ENCODE assay signal across 8 cellular contexts in the genomic region with DNA sequence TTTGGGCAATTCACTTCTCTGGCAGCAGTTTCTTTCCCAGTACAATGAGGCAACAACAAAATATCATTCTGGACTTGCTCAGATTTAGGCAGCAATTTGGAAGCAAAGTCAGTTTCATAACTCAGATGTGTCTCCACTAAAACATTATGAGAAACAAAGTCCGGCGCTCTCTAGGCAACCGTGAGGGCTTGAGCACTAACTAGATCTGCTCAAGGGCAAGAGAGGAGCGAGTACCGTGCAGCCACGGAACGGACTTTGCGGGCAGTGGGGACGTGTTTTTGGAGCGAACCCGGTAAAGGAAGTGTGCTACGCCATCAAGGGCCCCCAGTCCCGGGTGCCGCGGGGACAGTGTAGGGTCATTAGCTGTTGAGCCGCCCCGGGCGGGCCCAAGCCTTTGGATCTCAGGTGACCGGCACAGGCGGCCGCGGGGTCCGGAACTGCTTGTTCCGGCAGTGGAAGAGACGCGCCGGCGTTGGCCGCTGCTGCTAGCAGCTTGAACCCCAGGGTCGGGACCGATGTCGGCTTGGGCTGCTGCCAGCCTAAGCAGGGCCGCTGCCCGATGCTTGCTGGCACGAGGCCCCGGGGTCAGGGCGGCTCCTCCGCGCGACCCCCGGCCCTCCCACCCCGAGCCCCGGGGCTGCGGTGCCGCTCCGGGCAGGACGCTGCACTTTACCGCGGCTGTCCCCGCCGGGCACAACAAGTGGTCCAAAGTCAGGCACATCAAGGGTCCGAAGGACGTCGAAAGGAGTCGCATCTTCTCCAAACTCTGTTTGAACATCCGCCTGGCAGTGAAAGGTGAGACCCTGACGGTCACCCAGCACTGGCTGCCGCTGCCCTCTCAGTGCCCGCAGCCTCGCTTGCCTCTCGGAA. TPM values are rescaled to one million over a fixed set of nuclear protein-coding genes. Genes with fewer than 3 reads are reported as not detected.
DNase-seq lines count a peak whose midpoint lies in the region; ATAC-seq and TF ChIP-seq lines count a peak whose summit lies in the region.

TACO1 (plus strand) TSS at position 327 of the 870 bp plus-strand sequence; CDS start at position 516, 189 bp downstream.

- ATAC-seq in GM21423 (IDR thresholded peaks at IDR 0.05; ENCODE audit: unreplicated experiment), result peak; percentile 88

- H3K4me2 ChIP-seq in OCI-LY3 (ENCODE audit: low read length), result peak within 1 kb of the TSS; percentile 92

- peak within 1 kb of the TSS; percentile 91 for H3K4me3 ChIP-seq in OCI-LY3 (ENCODE audit: low read length)

- peak within 1 kb of the TSS; percentile 81 for H3K9ac ChIP-seq in OCI-LY3 (ENCODE audit: low read length)

- H2AFZ ChIP-seq in OCI-LY3 (ENCODE audit: low read depth, low read length), result peak within 1 kb of the TSS; percentile 99

- DNase-seq in Caki2 (ENCODE audit: low read depth) (peak; percentile 71), HuH-7 (ENCODE audit: low spot score) (peak; percentile 77), epidermal melanocyte (ENCODE audit: insufficient read length, low spot score) (peak; percentile 61), midbrain (lab: John Stamatoyannopoulos, UW) (peak; percentile 89)
- peak; percentile 75 for DNase-seq in activated CD8-positive, alpha-beta memory T cell treated with anti-CD3 and anti-CD28 coated beads, Interleukin-2, amount 50 U/mL, for 4 hours
- DNase-seq in stimulated activated CD8-positive, alpha-beta memory T cell treated with anti-CD3 and anti-CD28 coated beads, Interleukin-15, amount 100 ng/mL, for 4 hours (ENCODE audit: low read depth in 2 of 2), result peak; percentile 53 to 56

- H3K27ac ChIP-seq in OCI-LY3 (ENCODE audit: low read length), result peak within 1 kb of the TSS; percentile 39

- TF ChIP-seq CTCF in OCI-LY3 (IDR thresholded peaks at IDR 0.05; ENCODE audit: low read depth, low read length), result no peak

- H3K4me1 ChIP-seq in OCI-LY3 (ENCODE audit: low read length), result peaks cover 13% of the 10 kb centered on the region

- no peaks in the 10 kb centered on the region for H4K20me1 ChIP-seq in OCI-LY3 (ENCODE audit: insufficient read depth, low read length)

- H3K27me3 ChIP-seq in OCI-LY3 (ENCODE audit: low read depth, low read length), result no peaks in the 10 kb centered on the region

- peaks cover 15% of the 10 kb centered on the region for H3K79me2 ChIP-seq in OCI-LY3 (ENCODE audit: low read length)

- in situ Hi-C loops in Caki2 (cut with HindIII; ENCODE audit: low pct_unique_long_range_greater_than_20kb, low sequenced_read_pairs), result no loop called here

- H3K36me3 ChIP-seq in OCI-LY3 (replicated peaks; ENCODE audit: low read depth, low read length), result no peaks in the 10 kb centered on the region

- H3K9me3 ChIP-seq in OCI-LY3 (ENCODE audit: insufficient read depth, low read length), result no peaks in the 10 kb centered on the region

RNA-seq across cellular contexts. Expression of gene TACO1, which starts in this region (rescaled TPM):
- total RNA-seq in Caki2 (2014; rRNA removed; shearing (Covaris generic); ENCODE audit: low replicate concordance), result 43.0 and 55.4 TPM in 2 replicates

Comparison
In these comparisons a context has a peak if more than half of its experiments do, and no peak if none do; other contexts are left out.
1. Peak in every context shown above with its lines: DNase-seq, ATAC-seq, H3K4me3 ChIP-seq and H3K27ac ChIP-seq.